ENCODE assay signal across 17 cellular contexts in the genomic region with DNA sequence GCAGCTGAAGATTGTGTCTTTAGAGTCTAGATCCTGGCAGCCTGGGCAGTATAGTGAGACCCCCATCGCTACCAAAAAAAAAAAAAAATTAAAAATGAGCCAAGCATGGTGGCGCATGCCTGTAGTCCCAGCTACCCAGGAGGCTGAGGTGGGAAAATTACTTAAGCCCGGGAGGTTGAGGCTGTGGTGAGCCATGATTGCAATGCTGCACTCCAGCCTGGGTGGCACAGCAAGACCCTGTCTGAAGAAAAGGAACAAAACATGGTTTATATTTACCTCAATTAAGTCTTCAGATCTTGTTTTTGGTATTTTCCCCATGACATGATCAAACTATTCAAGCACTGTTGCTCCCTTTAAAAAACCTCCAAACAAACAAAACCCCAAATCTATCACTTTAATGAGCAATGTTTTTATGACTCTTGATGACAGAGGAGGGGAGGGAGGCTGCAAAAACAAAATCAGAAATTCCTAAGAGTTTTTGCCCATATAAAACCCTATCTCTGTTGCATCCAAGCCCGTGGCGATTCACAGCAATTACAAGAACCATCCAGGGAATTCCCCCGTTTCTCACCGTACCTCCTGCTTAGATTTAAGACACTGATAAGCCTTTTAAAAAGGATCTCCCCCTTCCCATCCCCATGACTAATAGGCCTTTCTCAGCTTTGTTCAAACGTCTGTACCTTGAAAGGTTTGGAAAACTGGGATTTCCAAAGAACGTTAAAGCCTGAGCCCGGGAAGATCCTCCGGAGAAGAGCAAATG.
A peak's percentile ranks its signal among the peaks of the same experiment; 100 is the strongest.
DNase-seq lines count a peak whose midpoint lies in the region; ATAC-seq, FAIRE-seq and TF ChIP-seq lines count a peak whose summit lies in the region.
"Had no signal": no experiment of that assay in that cellular context is flagged by ENCODE, and none has a peak within 500 bp of the region (broad histone marks: within the 10 kb centered on the region; RNA-seq: fewer than 3 reads in every experiment).

No MANE protein-coding gene starts in this region.

- no peaks in the 10 kb centered on the region for H3K79me2 ChIP-seq in astrocyte (ENCODE audit: insufficient read depth, low read length)

- peak overlapping the region; percentile 73 for H3K27ac ChIP-seq in HUES48 (ENCODE audit: low read depth, low read length)
- peak overlapping the region; percentile 36 for H3K27ac ChIP-seq in astrocyte (ENCODE audit: low read depth, low read length)
- H3K27ac ChIP-seq in mesodermal cell (ENCODE audit: low read depth, low read length, severe bottlenecking): peak overlapping the region; percentile 72
- H3K27ac ChIP-seq: C4-2B, right lobe of liver, SK-N-MC had no signal

- no peak overlapping the region for H3K4me3 Mint-ChIP-seq in astrocyte (ENCODE audit: unreplicated experiment)
- H3K4me3 Mint-ChIP-seq: central memory CD8-positive, alpha-beta T cell; neural crest cell; stimulated activated effector memory CD8-positive, alpha-beta T cell treated with anti-CD3 and anti-CD28 coated beads, Interleukin-12 subunit alpha, Interleukin-12 subunit beta, amount 100 ng/mL, for 72 hours had no signal

- H3K9me3 ChIP-seq in HUES48 (ENCODE audit: control insufficient read depth, insufficient read depth, low read length) (no peaks in the 10 kb centered on the region), astrocyte (ENCODE audit: insufficient read depth, low read depth, low read length) (no peaks in the 10 kb centered on the region), mesodermal cell (ENCODE audit: control insufficient read depth, low read length) (no peaks in the 10 kb centered on the region)
- H3K9me3 ChIP-seq: right lobe of liver had no signal

- H3K27me3 ChIP-seq in HUES48 (ENCODE audit: control insufficient read depth, insufficient read depth, low read length) (no peaks in the 10 kb centered on the region), astrocyte (ENCODE audit: insufficient read depth, low read length) (peaks cover 7% of the 10 kb centered on the region)
- H3K27me3 ChIP-seq: right lobe of liver had no signal

- no peak for FAIRE-seq in astrocyte (lab: Jason Lieb, UNC)

- peak overlapping the region; percentile 69 for H3K4me2 ChIP-seq in astrocyte (ENCODE audit: low read length)

- H3K4me3 ChIP-seq in HUES48 (ENCODE audit: low read depth, low read length): no peak overlapping the region
- H3K4me3 ChIP-seq in astrocyte (ENCODE audit: insufficient read depth, low read depth, low read length): no peak overlapping the region
- no peak overlapping the region for H3K4me3 ChIP-seq in mesodermal cell (ENCODE audit: extremely low read depth, insufficient read depth, low read length, poor library complexity, severe bottlenecking)
- H3K4me3 ChIP-seq: right lobe of liver, SK-N-MC had no signal

- H3K9ac ChIP-seq in HUES48 (ENCODE audit: low read depth, low read length): no peak overlapping the region
- H3K9ac ChIP-seq in astrocyte (ENCODE audit: low read length): peak overlapping the region; percentile 22

- 36 to 38% methylated on average over 8 to 10 of the region's 11 CpGs for WGBS in mesodermal cell (ENCODE audit: insufficient coverage in 2 of 2), 2 experiments

- peaks cover 1% of the 10 kb centered on the region for H3K27me3 Mint-ChIP-seq in astrocyte (ENCODE audit: low read depth, unreplicated experiment)

- no peaks in the 10 kb centered on the region for H4K20me1 ChIP-seq in astrocyte (ENCODE audit: insufficient read depth, low read length)

- TF ChIP-seq CTCF in astrocyte (IDR thresholded peaks at IDR 0.05; ENCODE audit: insufficient read depth, low read depth, low read length): no peak

- H3K36me3 ChIP-seq in HUES48 (ENCODE audit: control insufficient read depth, insufficient read depth, low read length): no peaks in the 10 kb centered on the region
- no peaks in the 10 kb centered on the region for H3K36me3 ChIP-seq in astrocyte (ENCODE audit: insufficient read depth, low read length)
- no peaks in the 10 kb centered on the region for H3K36me3 ChIP-seq in mesodermal cell (ENCODE audit: control insufficient read depth, insufficient read depth, low read length)
- H3K36me3 ChIP-seq: right lobe of liver had no signal

- H3K4me1 Mint-ChIP-seq in astrocyte (ENCODE audit: low read depth, unreplicated experiment): peaks cover 30% of the 10 kb centered on the region
- H3K4me1 Mint-ChIP-seq: central memory CD8-positive, alpha-beta T cell; stimulated activated effector memory CD8-positive, alpha-beta T cell treated with anti-CD3 and anti-CD28 coated beads, Interleukin-12 subunit alpha, Interleukin-12 subunit beta, amount 100 ng/mL, for 72 hours had no signal

- H3K4me1 ChIP-seq in HUES48 (ENCODE audit: control insufficient read depth, insufficient read depth, low read length) (peaks cover 15% of the 10 kb centered on the region; the same call in 1 of the 2 replicates), astrocyte (ENCODE audit: insufficient read depth, low read length) (peaks cover 21% of the 10 kb centered on the region), mesodermal cell (ENCODE audit: control insufficient read depth, insufficient read depth, low read length, poor library complexity, severe bottlenecking) (peaks cover 28% of the 10 kb centered on the region)
- H3K4me1 ChIP-seq: right lobe of liver had no signal

- H2AFZ ChIP-seq in astrocyte (ENCODE audit: low read depth, low read length): no peak overlapping the region

- DNase-seq in EH (ENCODE audit: low read depth): peak; percentile 78
- DNase-seq in astrocyte (ENCODE audit: low read depth): peak; percentile 21
- no peak for DNase-seq in activated CD8-positive, alpha-beta memory T cell treated with anti-CD3 and anti-CD28 coated beads, Interleukin-2, amount 50 U/mL, for 4 hours
- DNase-seq in T-helper 2 cell: no peak
- no peak for DNase-seq in NCI-H2081 treated with DMSO at 0.1 percent for 48 hours (lab: John Stamatoyannopoulos, UW)
- DNase-seq: activated naive CD4-positive, alpha-beta T cell treated with Interleukin-2 at 50 U/mL for 16 hours; hypothalamus; right lobe of liver; stimulated activated CD4-positive, alpha-beta T cell treated with anti-CD3 and anti-CD28 coated beads, Interleukin-4, amount 100 ng/mL, for 24 hours had no signal

- no peaks in the 10 kb centered on the region for H3K9me3 Mint-ChIP-seq in astrocyte (ENCODE audit: unreplicated experiment)
- H3K9me3 Mint-ChIP-seq: central memory CD8-positive, alpha-beta T cell; neural crest cell; stimulated activated effector memory CD8-positive, alpha-beta T cell treated with anti-CD3 and anti-CD28 coated beads, Interleukin-12 subunit alpha, Interleukin-12 subunit beta, amount 100 ng/mL, for 72 hours had no signal

- no peak for ATAC-seq in GM18868 (IDR thresholded peaks at IDR 0.05; ENCODE audit: unreplicated experiment)
- ATAC-seq: right lobe of liver; stimulated activated effector memory CD8-positive, alpha-beta T cell treated with anti-CD3 and anti-CD28 coated beads, Interleukin-12 subunit alpha, Interleukin-12 subunit beta, amount 100 ng/mL, for 72 hours had no signal

- peak overlapping the region; percentile 66 for H3K27ac Mint-ChIP-seq in astrocyte (ENCODE audit: unreplicated experiment)
- H3K27ac Mint-ChIP-seq: stimulated activated effector memory CD8-positive, alpha-beta T cell treated with anti-CD3 and anti-CD28 coated beads, Interleukin-12 subunit alpha, Interleukin-12 subunit beta, amount 100 ng/mL, for 72 hours had no signal

- no peaks in the 10 kb centered on the region for H3K36me3 Mint-ChIP-seq in astrocyte (ENCODE audit: low read depth, unreplicated experiment)
- H3K36me3 Mint-ChIP-seq: stimulated activated effector memory CD8-positive, alpha-beta T cell treated with anti-CD3 and anti-CD28 coated beads, Interleukin-12 subunit alpha, Interleukin-12 subunit beta, amount 100 ng/mL, for 72 hours had no signal

Comparison
In these comparisons a context has a peak if more than half of its experiments do, and no peak if none do; other contexts are left out.
1. DNase-seq: peak in EH (single experiment) and astrocyte (single experiment); none in activated CD8-positive, alpha-beta memory T cell treated with anti-CD3 and anti-CD28 coated beads, Interleukin-2, amount 50 U/mL, for 4 hours (single experiment), T-helper 2 cell (0 of 5) and NCI-H2081 treated with DMSO at 0.1 percent for 48 hours (single experiment).
2. Peak in every context shown above with its lines, with median percentiles within 50 percentile points of each other: H3K27ac ChIP-seq.